1 cellular context compared by ENCODE assay signal in genomic region chr7:6621195-6622128, GRCh38.
TF ChIP-seq lines count a peak whose summit lies in the region.

No MANE protein-coding gene starts in this region.

TF ChIP-seq in HepG2, 621 proteins besides CTCF, POLR2A, EP300 and RAD21:
- no peak for TF ChIP-seq SIX4 (CRISPR knock-in tag; IDR thresholded peaks at IDR 0.05)
- TF ChIP-seq KDM1A (CRISPR knock-in tag; IDR thresholded peaks at IDR 0.05) = no peak
- no peak for TF ChIP-seq ARID5B (CRISPR knock-in tag; IDR thresholded peaks at IDR 0.05)
- TF ChIP-seq, protein P1, sequence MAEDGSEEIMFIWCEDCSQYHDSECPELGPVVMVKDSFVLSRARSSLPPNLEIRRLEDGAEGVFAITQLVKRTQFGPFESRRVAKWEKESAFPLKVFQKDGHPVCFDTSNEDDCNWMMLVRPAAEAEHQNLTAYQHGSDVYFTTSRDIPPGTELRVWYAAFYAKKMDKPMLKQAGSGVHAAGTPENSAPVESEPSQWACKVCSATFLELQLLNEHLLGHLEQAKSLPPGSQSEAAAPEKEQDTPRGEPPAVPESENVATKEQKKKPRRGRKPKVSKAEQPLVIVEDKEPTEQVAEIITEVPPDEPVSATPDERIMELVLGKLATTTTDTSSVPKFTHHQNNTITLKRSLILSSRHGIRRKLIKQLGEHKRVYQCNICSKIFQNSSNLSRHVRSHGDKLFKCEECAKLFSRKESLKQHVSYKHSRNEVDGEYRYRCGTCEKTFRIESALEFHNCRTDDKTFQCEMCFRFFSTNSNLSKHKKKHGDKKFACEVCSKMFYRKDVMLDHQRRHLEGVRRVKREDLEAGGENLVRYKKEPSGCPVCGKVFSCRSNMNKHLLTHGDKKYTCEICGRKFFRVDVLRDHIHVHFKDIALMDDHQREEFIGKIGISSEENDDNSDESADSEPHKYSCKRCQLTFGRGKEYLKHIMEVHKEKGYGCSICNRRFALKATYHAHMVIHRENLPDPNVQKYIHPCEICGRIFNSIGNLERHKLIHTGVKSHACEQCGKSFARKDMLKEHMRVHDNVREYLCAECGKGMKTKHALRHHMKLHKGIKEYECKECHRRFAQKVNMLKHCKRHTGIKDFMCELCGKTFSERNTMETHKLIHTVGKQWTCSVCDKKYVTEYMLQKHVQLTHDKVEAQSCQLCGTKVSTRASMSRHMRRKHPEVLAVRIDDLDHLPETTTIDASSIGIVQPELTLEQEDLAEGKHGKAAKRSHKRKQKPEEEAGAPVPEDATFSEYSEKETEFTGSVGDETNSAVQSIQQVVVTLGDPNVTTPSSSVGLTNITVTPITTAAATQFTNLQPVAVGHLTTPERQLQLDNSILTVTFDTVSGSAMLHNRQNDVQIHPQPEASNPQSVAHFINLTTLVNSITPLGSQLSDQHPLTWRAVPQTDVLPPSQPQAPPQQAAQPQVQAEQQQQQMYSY (CRISPR knock-in tag; IDR thresholded peaks at IDR 0.05) = peak; percentile 96
- TF ChIP-seq NFATC3 (CRISPR knock-in tag; IDR thresholded peaks at IDR 0.05) = no peak
- peak; percentile 52 for TF ChIP-seq CEBPG (CRISPR knock-in tag; IDR thresholded peaks at IDR 0.05)
- TF ChIP-seq ZBED4 (CRISPR knock-in tag; IDR thresholded peaks at IDR 0.05; ENCODE audit: borderline replicate concordance) = no peak
- peak; percentile 46; the same call in 1 of the 2 replicates for TF ChIP-seq CEBPB (IDR thresholded peaks at IDR 0.05; ENCODE audit: borderline replicate concordance, low read depth, low read length)
- TF ChIP-seq RFX5 (IDR thresholded peaks at IDR 0.05; ENCODE audit: low read depth, low read length) = no peak
